23 cellular contexts compared by ENCODE assay signal in the genomic region with DNA sequence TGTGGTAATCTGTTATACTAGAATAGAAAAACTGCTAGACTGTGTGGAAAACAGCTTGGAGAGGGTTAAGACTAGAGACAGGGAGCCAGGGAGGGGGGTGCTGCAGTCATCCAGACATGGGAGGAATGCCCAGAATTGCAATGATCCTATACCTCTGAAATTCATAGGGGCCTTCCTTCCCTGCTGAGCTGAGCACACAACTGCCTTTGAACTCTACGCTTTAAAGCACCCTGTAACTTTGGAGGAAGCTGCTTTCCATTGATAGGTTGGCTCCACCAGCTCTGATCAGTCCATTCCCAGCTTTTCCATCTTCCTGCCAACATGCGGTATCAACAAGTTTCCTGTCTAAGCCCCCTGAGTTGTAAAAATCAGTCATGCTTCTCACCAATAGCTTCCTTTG.
"Had no signal": no experiment of that assay in that cellular context is flagged by ENCODE, and none has a peak within 500 bp of the region (broad histone marks: within the 10 kb centered on the region; RNA-seq: fewer than 3 reads in every experiment).

No MANE protein-coding gene starts in this region.

- H3K27me3 Mint-ChIP-seq: activated B cell treated with CpG ODN at 0.5 μM for 24 hours; activated CD4-positive, alpha-beta memory T cell treated with anti-CD3 and anti-CD28 coated beads, Interleukin-2, amount 10 ng/mL, durations not matched to agents 7 days and 5 days; activated CD8-positive, alpha-beta memory T cell treated with anti-CD3 and anti-CD28 coated beads, Interleukin-2, amount 10 ng/mL, durations not matched to agents 7 days and 5 days; activated naive CD8-positive, alpha-beta T cell treated with anti-CD3 and anti-CD28 coated beads for 36 hours; activated T-helper 17 cell treated with anti-CD3 and anti-CD28 coated beads, Interleukin-2, amount 50 U/mL, for 72 hours; stimulated activated naive CD8-positive, alpha-beta T cell treated with anti-CD3 and anti-CD28 coated beads, Interleukin-15, amount 100 ng/mL, for 72 hours; type B pancreatic cell had no signal

- H3K27ac Mint-ChIP-seq: activated B cell treated with CpG ODN at 0.5 μM for 24 hours; activated CD4-positive, alpha-beta memory T cell treated with anti-CD3 and anti-CD28 coated beads, Interleukin-2, amount 10 ng/mL, durations not matched to agents 7 days and 5 days; activated CD8-positive, alpha-beta memory T cell treated with anti-CD3 and anti-CD28 coated beads, Interleukin-2, amount 10 ng/mL, durations not matched to agents 7 days and 5 days; activated naive CD8-positive, alpha-beta T cell treated with anti-CD3 and anti-CD28 coated beads for 36 hours; activated T-helper 17 cell treated with anti-CD3 and anti-CD28 coated beads, Interleukin-2, amount 50 U/mL, for 72 hours; T-helper 2 cell treated with Interferon-gamma antibody and Interleukin-4, amounts not matched to agents 5 μg/mL and 100 μg/mL, for 36 hours; type B pancreatic cell had no signal

- H3K4me3 ChIP-seq: colonic mucosa, heart left ventricle, prostate gland, suprapubic skin had no signal

- H3K4me3 Mint-ChIP-seq: activated B cell treated with CpG ODN at 0.5 μM for 24 hours; activated CD4-positive, alpha-beta memory T cell treated with anti-CD3 and anti-CD28 coated beads, Interleukin-2, amount 10 ng/mL, durations not matched to agents 7 days and 5 days; activated CD8-positive, alpha-beta memory T cell treated with anti-CD3 and anti-CD28 coated beads, Interleukin-2, amount 10 ng/mL, durations not matched to agents 7 days and 5 days; activated naive CD8-positive, alpha-beta T cell treated with anti-CD3 and anti-CD28 coated beads for 36 hours; activated T-helper 17 cell treated with anti-CD3 and anti-CD28 coated beads, Interleukin-2, amount 50 U/mL, for 72 hours; brain; stimulated activated naive CD8-positive, alpha-beta T cell treated with anti-CD3 and anti-CD28 coated beads, Interleukin-15, amount 100 ng/mL, for 72 hours; T-helper 2 cell treated with Interferon-gamma antibody and Interleukin-4, amounts not matched to agents 5 μg/mL and 100 μg/mL, for 36 hours; type B pancreatic cell had no signal

- H3K9me3 Mint-ChIP-seq: activated B cell treated with CpG ODN at 0.5 μM for 24 hours; activated CD4-positive, alpha-beta memory T cell treated with anti-CD3 and anti-CD28 coated beads, Interleukin-2, amount 10 ng/mL, durations not matched to agents 7 days and 5 days; activated T-helper 17 cell treated with anti-CD3 and anti-CD28 coated beads, Interleukin-2, amount 50 U/mL, for 72 hours; stimulated activated naive CD8-positive, alpha-beta T cell treated with anti-CD3 and anti-CD28 coated beads, Interleukin-15, amount 100 ng/mL, for 72 hours; T-helper 2 cell treated with Interferon-gamma antibody and Interleukin-4, amounts not matched to agents 5 μg/mL and 100 μg/mL, for 36 hours had no signal

- H3K36me3 Mint-ChIP-seq: activated CD8-positive, alpha-beta memory T cell treated with anti-CD3 and anti-CD28 coated beads, Interleukin-2, amount 10 ng/mL, durations not matched to agents 7 days and 5 days; activated naive CD8-positive, alpha-beta T cell treated with anti-CD3 and anti-CD28 coated beads for 36 hours; brain; type B pancreatic cell had no signal

- ATAC-seq: activated CD8-positive, alpha-beta memory T cell treated with anti-CD3 and anti-CD28 coated beads, Interleukin-2, amount 10 ng/mL, durations not matched to agents 7 days and 5 days; activated T-helper 17 cell treated with anti-CD3 and anti-CD28 coated beads, Interleukin-2, amount 50 U/mL, for 72 hours; heart left ventricle; right cardiac atrium; stimulated activated naive CD8-positive, alpha-beta T cell treated with anti-CD3 and anti-CD28 coated beads, Interleukin-15, amount 100 ng/mL, for 72 hours had no signal

- DNase-seq: activated B cell treated with CpG ODN at 0.5 μM for 24 hours; activated CD4-positive, alpha-beta memory T cell treated with anti-CD3 and anti-CD28 coated beads, Interleukin-2, amount 10 ng/mL, durations not matched to agents 7 days and 5 days; activated CD4-positive, alpha-beta T cell treated with anti-CD3 and anti-CD28 coated beads for 48 hours; activated CD8-positive, alpha-beta memory T cell treated with anti-CD3 and anti-CD28 coated beads, Interleukin-2, amount 10 ng/mL, durations not matched to agents 7 days and 5 days; activated naive CD4-positive, alpha-beta T cell; activated naive CD8-positive, alpha-beta T cell treated with anti-CD3 and anti-CD28 coated beads for 36 hours; activated T-cell treated with anti-CD3 and anti-CD28 coated beads, Interleukin-2, amount 50 U/mL, for 1 hour; amygdala; caudate nucleus; colonic mucosa; heart left ventricle; left colon; mammary epithelial cell; right cardiac atrium; small intestine; stimulated activated CD4-positive, alpha-beta T cell treated with anti-CD3 and anti-CD28 coated beads, Interleukin-4, amount 100 ng/mL, for 1 hour; stimulated activated naive CD8-positive, alpha-beta T cell treated with anti-CD3 and anti-CD28 coated beads, Interleukin-15, amount 100 ng/mL, for 72 hours had no signal

- H3K4me1 Mint-ChIP-seq: activated CD4-positive, alpha-beta memory T cell treated with anti-CD3 and anti-CD28 coated beads, Interleukin-2, amount 10 ng/mL, durations not matched to agents 7 days and 5 days; activated T-helper 17 cell treated with anti-CD3 and anti-CD28 coated beads, Interleukin-2, amount 50 U/mL, for 72 hours had no signal
